Comparison of ENCODE assay signal across 1 cellular context in the genomic region with DNA sequence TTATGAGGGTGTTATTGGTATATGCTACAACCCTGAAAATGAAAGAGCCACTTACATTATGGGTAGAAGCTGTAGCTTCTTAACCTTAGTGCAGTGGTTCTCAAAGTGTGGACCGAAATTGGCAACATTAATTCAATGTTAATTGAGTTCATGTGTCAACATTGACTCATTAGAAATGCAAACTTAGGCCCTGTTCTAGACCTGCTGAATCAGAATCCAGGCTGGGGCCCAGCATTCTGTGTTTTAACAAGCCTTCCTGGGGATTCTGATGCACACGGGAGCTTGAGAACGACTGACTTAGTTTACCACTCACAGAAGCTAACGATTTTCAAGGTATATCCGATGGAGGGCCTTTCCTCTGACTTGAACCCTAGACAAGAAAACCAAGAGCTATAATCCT.
TF ChIP-seq lines count a peak whose summit lies in the region.

No MANE protein-coding gene starts in this region.

TF ChIP-seq in GM23338, 12 proteins besides CTCF, POLR2A, EP300 and RAD21 (continued from another document):
- TF ChIP-seq, protein P1, sequence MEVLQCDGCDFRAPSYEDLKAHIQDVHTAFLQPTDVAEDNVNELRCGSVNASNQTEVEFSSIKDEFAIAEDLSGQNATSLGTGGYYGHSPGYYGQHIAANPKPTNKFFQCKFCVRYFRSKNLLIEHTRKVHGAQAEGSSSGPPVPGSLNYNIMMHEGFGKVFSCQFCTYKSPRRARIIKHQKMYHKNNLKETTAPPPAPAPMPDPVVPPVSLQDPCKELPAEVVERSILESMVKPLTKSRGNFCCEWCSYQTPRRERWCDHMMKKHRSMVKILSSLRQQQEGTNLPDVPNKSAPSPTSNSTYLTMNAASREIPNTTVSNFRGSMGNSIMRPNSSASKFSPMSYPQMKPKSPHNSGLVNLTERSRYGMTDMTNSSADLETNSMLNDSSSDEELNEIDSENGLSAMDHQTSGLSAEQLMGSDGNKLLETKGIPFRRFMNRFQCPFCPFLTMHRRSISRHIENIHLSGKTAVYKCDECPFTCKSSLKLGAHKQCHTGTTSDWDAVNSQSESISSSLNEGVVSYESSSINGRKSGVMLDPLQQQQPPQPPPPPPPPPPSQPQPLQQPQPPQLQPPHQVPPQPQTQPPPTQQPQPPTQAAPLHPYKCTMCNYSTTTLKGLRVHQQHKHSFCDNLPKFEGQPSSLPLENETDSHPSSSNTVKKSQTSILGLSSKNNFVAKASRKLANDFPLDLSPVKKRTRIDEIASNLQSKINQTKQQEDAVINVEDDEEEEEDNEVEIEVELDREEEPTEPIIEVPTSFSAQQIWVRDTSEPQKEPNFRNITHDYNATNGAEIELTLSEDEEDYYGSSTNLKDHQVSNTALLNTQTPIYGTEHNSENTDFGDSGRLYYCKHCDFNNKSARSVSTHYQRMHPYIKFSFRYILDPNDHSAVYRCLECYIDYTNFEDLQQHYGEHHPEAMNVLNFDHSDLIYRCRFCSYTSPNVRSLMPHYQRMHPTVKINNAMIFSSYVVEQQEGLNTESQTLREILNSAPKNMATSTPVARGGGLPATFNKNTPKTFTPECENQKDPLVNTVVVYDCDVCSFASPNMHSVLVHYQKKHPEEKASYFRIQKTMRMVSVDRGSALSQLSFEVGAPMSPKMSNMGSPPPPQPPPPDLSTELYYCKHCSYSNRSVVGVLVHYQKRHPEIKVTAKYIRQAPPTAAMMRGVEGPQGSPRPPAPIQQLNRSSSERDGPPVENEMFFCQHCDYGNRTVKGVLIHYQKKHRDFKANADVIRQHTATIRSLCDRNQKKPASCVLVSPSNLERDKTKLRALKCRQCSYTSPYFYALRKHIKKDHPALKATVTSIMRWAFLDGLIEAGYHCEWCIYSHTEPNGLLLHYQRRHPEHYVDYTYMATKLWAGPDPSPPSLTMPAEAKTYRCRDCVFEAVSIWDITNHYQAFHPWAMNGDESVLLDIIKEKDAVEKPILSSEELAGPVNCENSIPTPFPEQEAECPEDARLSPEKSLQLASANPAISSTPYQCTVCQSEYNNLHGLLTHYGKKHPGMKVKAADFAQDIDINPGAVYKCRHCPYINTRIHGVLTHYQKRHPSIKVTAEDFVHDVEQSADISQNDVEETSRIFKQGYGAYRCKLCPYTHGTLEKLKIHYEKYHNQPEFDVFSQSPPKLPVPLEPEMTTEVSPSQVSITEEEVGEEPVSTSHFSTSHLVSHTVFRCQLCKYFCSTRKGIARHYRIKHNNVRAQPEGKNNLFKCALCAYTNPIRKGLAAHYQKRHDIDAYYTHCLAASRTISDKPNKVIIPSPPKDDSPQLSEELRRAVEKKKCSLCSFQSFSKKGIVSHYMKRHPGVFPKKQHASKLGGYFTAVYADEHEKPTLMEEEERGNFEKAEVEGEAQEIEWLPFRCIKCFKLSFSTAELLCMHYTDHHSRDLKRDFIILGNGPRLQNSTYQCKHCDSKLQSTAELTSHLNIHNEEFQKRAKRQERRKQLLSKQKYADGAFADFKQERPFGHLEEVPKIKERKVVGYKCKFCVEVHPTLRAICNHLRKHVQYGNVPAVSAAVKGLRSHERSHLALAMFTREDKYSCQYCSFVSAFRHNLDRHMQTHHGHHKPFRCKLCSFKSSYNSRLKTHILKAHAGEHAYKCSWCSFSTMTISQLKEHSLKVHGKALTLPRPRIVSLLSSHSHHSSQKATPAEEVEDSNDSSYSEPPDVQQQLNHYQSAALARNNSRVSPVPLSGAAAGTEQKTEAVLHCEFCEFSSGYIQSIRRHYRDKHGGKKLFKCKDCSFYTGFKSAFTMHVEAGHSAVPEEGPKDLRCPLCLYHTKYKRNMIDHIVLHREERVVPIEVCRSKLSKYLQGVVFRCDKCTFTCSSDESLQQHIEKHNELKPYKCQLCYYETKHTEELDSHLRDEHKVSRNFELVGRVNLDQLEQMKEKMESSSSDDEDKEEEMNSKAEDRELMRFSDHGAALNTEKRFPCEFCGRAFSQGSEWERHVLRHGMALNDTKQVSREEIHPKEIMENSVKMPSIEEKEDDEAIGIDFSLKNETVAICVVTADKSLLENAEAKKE (CRISPR knock-in tag; IDR thresholded peaks at IDR 0.05): no peak
- TF ChIP-seq EZH2 (IDR thresholded peaks at IDR 0.05; ENCODE audit: low read depth, unreplicated experiment) (no peak), POLR2AphosphoS5 (IDR thresholded peaks at IDR 0.05; ENCODE audit: low read depth) (no peak), STAT1 (IDR thresholded peaks at IDR 0.05; ENCODE audit: unreplicated experiment) (no peak), NANOG (IDR thresholded peaks at IDR 0.05; ENCODE audit: borderline replicate concordance) (no peak), ZNF114 (CRISPR knock-in tag; IDR thresholded peaks at IDR 0.05) (no peak)
